ENCODE assay signal across 21 cellular contexts in the genomic region with DNA sequence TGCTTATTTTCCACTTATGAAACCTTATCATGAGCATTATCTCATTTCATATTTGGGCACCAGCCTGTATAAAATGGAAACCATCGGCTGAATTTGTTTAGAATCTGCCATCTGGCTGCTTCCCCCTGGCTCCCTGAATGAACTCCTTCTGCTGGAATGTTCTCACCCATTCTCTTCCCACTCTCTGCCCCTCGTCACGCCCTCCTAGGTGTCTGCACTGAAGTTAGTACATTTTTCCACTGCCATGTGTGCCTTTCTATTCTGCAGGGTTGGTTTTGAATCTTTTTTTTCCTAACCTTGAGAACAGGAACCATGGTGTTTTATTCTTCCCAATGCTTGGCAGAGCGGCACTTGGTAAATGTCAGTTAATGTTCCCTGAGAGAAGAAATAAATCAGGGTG.
DNase-seq lines count a peak whose midpoint lies in the region; ATAC-seq and TF ChIP-seq lines count a peak whose summit lies in the region.
"Had no signal": no experiment of that assay in that cellular context is flagged by ENCODE, and none has a peak within 500 bp of the region (broad histone marks: within the 10 kb centered on the region; RNA-seq: fewer than 3 reads in every experiment).

No MANE protein-coding gene starts in this region.

- peaks cover 17% of the 10 kb centered on the region for H3K9me3 Mint-ChIP-seq in activated CD8-positive, alpha-beta T cell treated with anti-CD3 and anti-CD28 coated beads, Interleukin-2, amount 10 ng/mL, durations not matched to agents 7 days and 5 days (ENCODE audit: insufficient read depth)
- no peaks in the 10 kb centered on the region for H3K9me3 Mint-ChIP-seq in activated CD8-positive, alpha-beta T cell treated with anti-CD3 and anti-CD28 coated beads for 36 hours

- H3K79me2 ChIP-seq in osteoblast (ENCODE audit: insufficient read depth, low read length) = no peaks in the 10 kb centered on the region

- POLR2A ChIA-PET in activated CD8-positive, alpha-beta T cell treated with anti-CD3 and anti-CD28 coated beads, Interleukin-2, amount 10 ng/mL, durations not matched to agents 7 days and 5 days (lab: Charles Lee) = no interaction called here
- POLR2A ChIA-PET in activated CD8-positive, alpha-beta T cell treated with anti-CD3 and anti-CD28 coated beads for 36 hours (lab: Charles Lee) = no interaction called here

- no peak overlapping the region for H2AFZ ChIP-seq in osteoblast (ENCODE audit: low read length)
- H2AFZ ChIP-seq: GM23248 had no signal

- H3K4me1 ChIP-seq in osteoblast (ENCODE audit: insufficient read depth, low read length) = no peaks in the 10 kb centered on the region
- H3K4me1 ChIP-seq: BE2C; BLaER1 treated with 17β-estradiol and CSF1 and Interleukin-3, amounts not matched to agents 10 nM and 100 nM had no signal

- no peak for TF ChIP-seq CTCF in activated CD8-positive, alpha-beta T cell treated with anti-CD3 and anti-CD28 coated beads for 36 hours (IDR thresholded peaks at IDR 0.05)
- TF ChIP-seq CTCF in osteoblast (IDR thresholded peaks at IDR 0.05; ENCODE audit: extremely low read depth, low read depth, low read length) = no peak

- no peak overlapping the region for H3K4me3 Mint-ChIP-seq in activated CD8-positive, alpha-beta T cell treated with anti-CD3 and anti-CD28 coated beads, Interleukin-2, amount 10 ng/mL, durations not matched to agents 7 days and 5 days
- H3K4me3 Mint-ChIP-seq in activated CD8-positive, alpha-beta T cell treated with anti-CD3 and anti-CD28 coated beads for 36 hours = no peak overlapping the region
- H3K4me3 Mint-ChIP-seq: CD14-positive monocyte; CD4-positive, alpha-beta T cell; CD8-positive, alpha-beta memory T cell had no signal

- no peak overlapping the region for H3K27ac ChIP-seq in osteoblast (ENCODE audit: low read depth, low read length)
- H3K27ac ChIP-seq: 22Rv1; BLaER1 treated with 17β-estradiol and CSF1 and Interleukin-3, amounts not matched to agents 10 nM and 100 nM; GM23248 had no signal

- no peaks in the 10 kb centered on the region for H4K20me1 ChIP-seq in osteoblast (ENCODE audit: insufficient read depth, low read length)
- H4K20me1 ChIP-seq: BLaER1 treated with 17β-estradiol and CSF1 and Interleukin-3, amounts not matched to agents 10 nM and 100 nM had no signal

- ATAC-seq in activated CD8-positive, alpha-beta T cell treated with anti-CD3 and anti-CD28 coated beads, Interleukin-2, amount 10 ng/mL, durations not matched to agents 7 days and 5 days = no peak
- ATAC-seq in activated CD8-positive, alpha-beta T cell treated with anti-CD3 and anti-CD28 coated beads for 36 hours = no peak
- ATAC-seq in HG02938 (IDR thresholded peaks at IDR 0.05; ENCODE audit: unreplicated experiment) = no peak
- ATAC-seq: GM12878 had no signal

- H3K27ac Mint-ChIP-seq in activated CD8-positive, alpha-beta T cell treated with anti-CD3 and anti-CD28 coated beads, Interleukin-2, amount 10 ng/mL, durations not matched to agents 7 days and 5 days = peak overlapping the region; percentile 19
- H3K27ac Mint-ChIP-seq in activated CD8-positive, alpha-beta T cell treated with anti-CD3 and anti-CD28 coated beads for 36 hours = no peak overlapping the region
- H3K27ac Mint-ChIP-seq: CD4-positive, alpha-beta T cell; CD8-positive, alpha-beta memory T cell had no signal

- intact Hi-C loops in activated CD8-positive, alpha-beta T cell treated with anti-CD3 and anti-CD28 coated beads for 36 hours (cut with micrococcal nuclease) = no loop called here

- H3K4me3 ChIP-seq in osteoblast (ENCODE audit: insufficient read depth, low read length) = no peak overlapping the region
- H3K4me3 ChIP-seq: BLaER1 treated with 17β-estradiol and CSF1 and Interleukin-3, amounts not matched to agents 10 nM and 100 nM; GM12878; GM23248 had no signal

- CTCF ChIA-PET in activated CD8-positive, alpha-beta T cell treated with anti-CD3 and anti-CD28 coated beads, Interleukin-2, amount 10 ng/mL, durations not matched to agents 7 days and 5 days (lab: Charles Lee) = no interaction called here
- CTCF ChIA-PET in activated CD8-positive, alpha-beta T cell treated with anti-CD3 and anti-CD28 coated beads for 36 hours (lab: Charles Lee) = interaction anchor here (1.1 kb wide), 1 partner anchor 12 kb away, joined by 3 read pairs; no protein-coding TSS in a partner anchor

- H3K4me1 Mint-ChIP-seq in activated CD8-positive, alpha-beta T cell treated with anti-CD3 and anti-CD28 coated beads, Interleukin-2, amount 10 ng/mL, durations not matched to agents 7 days and 5 days (ENCODE audit: low read depth) = peaks cover 6% of the 10 kb centered on the region
- H3K4me1 Mint-ChIP-seq in activated CD8-positive, alpha-beta T cell treated with anti-CD3 and anti-CD28 coated beads for 36 hours (ENCODE audit: low read depth) = no peaks in the 10 kb centered on the region
- H3K4me1 Mint-ChIP-seq: CD14-positive monocyte; CD8-positive, alpha-beta memory T cell had no signal

- no peaks in the 10 kb centered on the region for H3K36me3 ChIP-seq in osteoblast (ENCODE audit: insufficient read depth, low read length)
- H3K36me3 ChIP-seq: BE2C; BLaER1 treated with 17β-estradiol and CSF1 and Interleukin-3, amounts not matched to agents 10 nM and 100 nM had no signal

- peaks cover 21% of the 10 kb centered on the region for H3K36me3 Mint-ChIP-seq in activated CD8-positive, alpha-beta T cell treated with anti-CD3 and anti-CD28 coated beads, Interleukin-2, amount 10 ng/mL, durations not matched to agents 7 days and 5 days (ENCODE audit: low read depth)
- no peaks in the 10 kb centered on the region for H3K36me3 Mint-ChIP-seq in activated CD8-positive, alpha-beta T cell treated with anti-CD3 and anti-CD28 coated beads for 36 hours (ENCODE audit: low read depth)
- H3K36me3 Mint-ChIP-seq: CD14-positive monocyte had no signal

- H3K27me3 Mint-ChIP-seq in activated CD8-positive, alpha-beta T cell treated with anti-CD3 and anti-CD28 coated beads, Interleukin-2, amount 10 ng/mL, durations not matched to agents 7 days and 5 days (ENCODE audit: low read depth) = no peaks in the 10 kb centered on the region
- H3K27me3 Mint-ChIP-seq in activated CD8-positive, alpha-beta T cell treated with anti-CD3 and anti-CD28 coated beads for 36 hours = no peaks in the 10 kb centered on the region
- H3K27me3 Mint-ChIP-seq: CD4-positive, alpha-beta T cell; CD8-positive, alpha-beta memory T cell had no signal

- no peaks in the 10 kb centered on the region for H3K27me3 ChIP-seq in osteoblast (ENCODE audit: insufficient read depth, low read length)
- H3K27me3 ChIP-seq: BE2C; BLaER1 treated with 17β-estradiol and CSF1 and Interleukin-3, amounts not matched to agents 10 nM and 100 nM had no signal

- DNase-seq in DMS 273 (lab: John Stamatoyannopoulos, UW; ENCODE audit: unreplicated experiment) (peak; percentile 22), DMS 273 treated with DMSO at 0.1 percent for 48 hours (lab: John Stamatoyannopoulos, UW) (no peak), Ammon's horn (ENCODE audit: low spot score) (peak; percentile 17), osteoblast (ENCODE audit: insufficient read length, low spot score, missing footprints) (peak; percentile 6), amniotic stem cell (lab: John Stamatoyannopoulos, UW) (no peak)
- DNase-seq in activated CD8-positive, alpha-beta T cell treated with anti-CD3 and anti-CD28 coated beads, Interleukin-2, amount 10 ng/mL, durations not matched to agents 7 days and 5 days = no peak
- DNase-seq in activated CD8-positive, alpha-beta T cell treated with anti-CD3 and anti-CD28 coated beads for 36 hours = no peak
- DNase-seq: BE2C; CD4-positive, alpha-beta T cell; CD8-positive, alpha-beta memory T cell; DMS153; DND-41; GDM1; GM23248; H7; HCEC 1CT had no signal

- no peaks in the 10 kb centered on the region for H3K9me3 ChIP-seq in osteoblast (ENCODE audit: low read depth, low read length)
- H3K9me3 ChIP-seq: BE2C had no signal

- H3K4me2 ChIP-seq in osteoblast (ENCODE audit: insufficient read depth, low read length) = no peak overlapping the region
- H3K4me2 ChIP-seq: BLaER1 treated with 17β-estradiol and CSF1 and Interleukin-3, amounts not matched to agents 10 nM and 100 nM had no signal

Comparison
In these comparisons a context has a peak if more than half of its experiments do, and no peak if none do; other contexts are left out.
1. DNase-seq: peak in DMS 273 (single experiment), Ammon's horn (single experiment) and osteoblast (single experiment); none in DMS 273 treated with DMSO at 0.1 percent for 48 hours (single experiment), activated CD8-positive, alpha-beta T cell treated with anti-CD3 and anti-CD28 coated beads, Interleukin-2, amount 10 ng/mL, durations not matched to agents 7 days and 5 days (single experiment), activated CD8-positive, alpha-beta T cell treated with anti-CD3 and anti-CD28 coated beads for 36 hours (single experiment) and amniotic stem cell (single experiment).